Comparison of ENCODE assay signal across 8 cellular contexts in the genomic region with DNA sequence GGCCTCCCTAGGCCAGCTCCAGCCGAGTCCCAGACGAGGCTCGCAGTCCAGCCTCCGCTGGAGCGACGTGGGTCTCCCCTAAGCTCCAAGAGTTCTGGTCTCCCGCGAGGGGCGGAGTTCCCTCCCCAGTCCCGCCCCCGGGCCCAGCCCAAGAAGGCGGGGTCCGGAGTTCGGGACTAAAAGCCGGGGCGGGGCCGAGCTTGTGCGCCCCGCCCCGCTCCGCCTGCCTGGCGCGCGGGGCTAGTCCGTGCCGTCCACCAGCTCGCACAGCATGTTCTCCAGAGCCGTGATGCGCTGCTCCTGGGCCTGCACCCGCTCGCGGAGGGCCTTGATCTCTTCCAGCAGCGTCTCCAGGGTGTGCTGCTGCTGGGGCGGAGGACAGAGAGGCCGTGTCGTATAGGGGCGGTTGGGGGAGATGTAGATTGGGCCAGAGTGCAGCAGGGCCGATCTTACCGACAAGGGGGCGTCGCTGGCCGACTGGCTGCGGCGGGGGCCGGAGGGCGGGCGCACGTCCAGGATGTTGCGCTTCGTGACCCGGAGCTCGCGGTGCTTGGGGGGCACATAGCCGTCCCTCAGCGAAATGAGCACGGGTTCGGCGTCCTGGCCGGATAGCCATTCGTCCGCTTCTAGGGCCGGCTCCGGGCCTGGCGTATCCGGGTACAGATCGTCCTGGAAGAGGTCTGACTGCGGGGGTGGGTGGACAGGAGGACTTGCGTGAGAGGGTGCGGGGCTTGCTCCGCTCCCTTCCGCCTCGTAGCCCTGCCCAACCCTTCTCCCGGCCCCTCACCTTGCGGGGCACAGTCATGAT. TPM values are rescaled to one million over a fixed set of nuclear protein-coding genes. Genes with fewer than 3 reads are reported as not detected.
DNase-seq lines count a peak whose midpoint lies in the region; ATAC-seq and TF ChIP-seq lines count a peak whose summit lies in the region.

No MANE protein-coding gene starts in this region.

- H3K27ac ChIP-seq in Peyer's patch = peak overlapping the region; percentile 6 to 59 (median 44)

- H3K4me3 ChIP-seq in GM12875 (ENCODE audit: low read depth, low read length) = peak overlapping the region; percentile 38
- H3K4me3 ChIP-seq in Peyer's patch = peak overlapping the region; percentile 32 to 53 (median 43)
- H3K4me3 ChIP-seq in fibroblast of villous mesenchyme (ENCODE audit: low read depth, low read length) = peak overlapping the region; percentile 52

- TF ChIP-seq POLR2A in Peyer's patch (IDR thresholded peaks at IDR 0.05) = peak in 1 of 2 donors; percentile 48

- peak; percentile 46 for ATAC-seq in HG03135 (IDR thresholded peaks at IDR 0.05; ENCODE audit: unreplicated experiment)

- TF ChIP-seq CTCF in GM12875 (IDR thresholded peaks at IDR 0.05; ENCODE audit: borderline replicate concordance, insufficient read depth, low read depth, low read length) (no peak), Peyer's patch (IDR thresholded peaks at IDR 0.05) (no peak), fibroblast of villous mesenchyme (IDR thresholded peaks at IDR 0.05; ENCODE audit: insufficient read depth, low read depth, low read length) (no peak), nephron progenitor cell (IDR thresholded peaks at IDR 0.05) (no peak)

- peak; percentile 89 to 95 (median 90) for DNase-seq in Peyer's patch
- DNase-seq in activated naive CD4-positive, alpha-beta T cell (lab: John Stamatoyannopoulos, UW) = peak; percentile 38 to 81 (median 58)
- DNase-seq in fibroblast of villous mesenchyme (ENCODE audit: low read depth) = peak; percentile 88
- peak; percentile 88 for DNase-seq in nephron progenitor cell
- no peak for DNase-seq in H4 (ENCODE audit: low spot score)

- H3K4me1 ChIP-seq in Peyer's patch = peaks cover 5 to 55% (median 45%) of the 10 kb centered on the region in 4 donors

- peaks cover 0 to 4% (median 0%) of the 10 kb centered on the region in 4 donors for H3K9me3 ChIP-seq in Peyer's patch

- no peaks in the 10 kb centered on the region for H3K9me3 Mint-ChIP-seq in nephron progenitor cell
- no peaks in the 10 kb centered on the region for H3K9me3 Mint-ChIP-seq in stimulated activated naive CD8-positive, alpha-beta T cell treated with anti-CD3 and anti-CD28 coated beads, Interleukin-15, Interleukin-2, amounts not matched to agents 100 ng/mL and 50 ng/mL, for 24 hours

- H3K36me3 Mint-ChIP-seq in nephron progenitor cell (ENCODE audit: low read depth) = no peaks in the 10 kb centered on the region
- no peaks in the 10 kb centered on the region for H3K36me3 Mint-ChIP-seq in stimulated activated naive CD8-positive, alpha-beta T cell treated with anti-CD3 and anti-CD28 coated beads, Interleukin-15, Interleukin-2, amounts not matched to agents 100 ng/mL and 50 ng/mL, for 24 hours (ENCODE audit: low read depth)

- H3K27me3 ChIP-seq in Peyer's patch = no peaks in the 10 kb centered on the region

- H3K27me3 Mint-ChIP-seq in nephron progenitor cell (ENCODE audit: low read depth, poor library complexity) = peaks cover 72% of the 10 kb centered on the region
- no peaks in the 10 kb centered on the region for H3K27me3 Mint-ChIP-seq in stimulated activated naive CD8-positive, alpha-beta T cell treated with anti-CD3 and anti-CD28 coated beads, Interleukin-15, Interleukin-2, amounts not matched to agents 100 ng/mL and 50 ng/mL, for 24 hours

- H3K4me1 Mint-ChIP-seq in nephron progenitor cell = peaks cover 53% of the 10 kb centered on the region
- H3K4me1 Mint-ChIP-seq in stimulated activated naive CD8-positive, alpha-beta T cell treated with anti-CD3 and anti-CD28 coated beads, Interleukin-15, Interleukin-2, amounts not matched to agents 100 ng/mL and 50 ng/mL, for 24 hours (ENCODE audit: low read depth) = peaks cover 45% of the 10 kb centered on the region

- no peaks in the 10 kb centered on the region for H3K36me3 ChIP-seq in Peyer's patch

- H3K27ac Mint-ChIP-seq in nephron progenitor cell = no peak overlapping the region
- peak overlapping the region; percentile 72 for H3K27ac Mint-ChIP-seq in stimulated activated naive CD8-positive, alpha-beta T cell treated with anti-CD3 and anti-CD28 coated beads, Interleukin-15, Interleukin-2, amounts not matched to agents 100 ng/mL and 50 ng/mL, for 24 hours

- H3K4me3 Mint-ChIP-seq in nephron progenitor cell = peak overlapping the region; percentile 82
- peak overlapping the region; percentile 80 for H3K4me3 Mint-ChIP-seq in stimulated activated naive CD8-positive, alpha-beta T cell treated with anti-CD3 and anti-CD28 coated beads, Interleukin-15, Interleukin-2, amounts not matched to agents 100 ng/mL and 50 ng/mL, for 24 hours

RNA-seq across cellular contexts. Expression of gene CORO6, which starts 7.0 kb away (rescaled TPM):
- total RNA-seq in Peyer's patch (10 to 100 TPM in 3 of 4 donors, 1 to 10 TPM in 1; 4.0 to 28.9 (median 19.9) TPM), fibroblast of villous mesenchyme (5.6 and 7.4 TPM in 2 replicates)
- 0.14 and 1.2 TPM in 2 replicates for total RNA-seq in H4 (2014; rRNA removed; shearing (Covaris generic))

RNA-seq across cellular contexts. Expression of gene ANKRD13B, which starts 22.8 kb away (rescaled TPM):
- total RNA-seq in Peyer's patch (10 to 100 TPM in 1 of 4 donors, 1 to 10 TPM in 3; 4.2 to 14.9 (median 8.3) TPM), fibroblast of villous mesenchyme (3.5 and 8.6 TPM in 2 replicates)
- total RNA-seq in H4 (2014; rRNA removed; shearing (Covaris generic)) = 2.9 and 3.8 TPM in 2 replicates

RNA-seq across cellular contexts. Expression of gene GIT1, which starts 26.2 kb away (rescaled TPM):
- total RNA-seq in Peyer's patch (10 to 100 TPM; 31.9 to 66.7 (median 52.6) TPM), fibroblast of villous mesenchyme (23.2 and 26.3 TPM in 2 replicates)
- total RNA-seq in H4 (2014; rRNA removed; shearing (Covaris generic)) = 10.8 and 11.7 TPM in 2 replicates

RNA-seq across cellular contexts. Expression of gene TP53I13, which starts 47.2 kb away (rescaled TPM):
- 100 to 1,000 TPM in 2 of 4 donors, 10 to 100 TPM in 2; 86.6 to 204 (median 139) TPM for total RNA-seq in Peyer's patch
- 51.8 and 54.8 TPM in 2 replicates for total RNA-seq in fibroblast of villous mesenchyme
- total RNA-seq in H4 (2014; rRNA removed; shearing (Covaris generic)) = 16.0 and 23.3 TPM in 2 replicates

RNA-seq across cellular contexts. Expression of gene ABHD15, which starts 48.9 kb away (rescaled TPM):
- total RNA-seq in Peyer's patch (10 to 100 TPM; 19.0 to 41.2 (median 32.2) TPM), fibroblast of villous mesenchyme (8.2 and 9.3 TPM in 2 replicates)
- total RNA-seq in H4 (2014; rRNA removed; shearing (Covaris generic)) = 6.2 and 8.6 TPM in 2 replicates
